Comparison of ENCODE assay signal across 26 cellular contexts in the genomic region with DNA sequence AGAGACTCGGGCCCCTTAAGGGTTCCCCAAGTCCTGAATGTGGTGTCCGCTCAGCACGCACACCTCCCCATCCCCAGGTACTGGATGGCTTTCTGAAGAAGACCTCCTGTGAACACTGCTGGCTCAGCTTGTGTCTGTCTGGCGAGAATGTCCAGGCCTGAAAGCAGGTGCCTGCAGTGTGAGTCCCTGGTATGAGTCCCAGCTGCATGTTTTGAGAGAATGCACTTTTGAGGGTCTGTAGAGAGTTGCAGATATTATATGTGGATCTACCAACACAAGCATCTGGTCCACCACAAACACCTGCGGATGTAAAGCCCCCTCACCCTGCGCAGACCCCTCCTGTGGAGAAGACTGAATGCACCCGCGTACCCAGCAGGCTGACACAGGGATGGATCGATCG.
"Had no signal": no experiment of that assay in that cellular context is flagged by ENCODE, and none has a peak within 500 bp of the region (broad histone marks: within the 10 kb centered on the region; RNA-seq: fewer than 3 reads in every experiment).

No MANE protein-coding gene starts in this region.

- H3K4me3 ChIP-seq: ascending aorta, SJCRH30, SK-N-MC had no signal

- H3K27me3 ChIP-seq: ascending aorta had no signal

- H3K9me3 ChIP-seq: ascending aorta, SJCRH30 had no signal

- ATAC-seq: activated CD8-positive, alpha-beta T cell treated with anti-CD3 and anti-CD28 coated beads for 36 hours; Panc1 had no signal

- H3K4me1 ChIP-seq: ascending aorta, SJCRH30 had no signal

- DNase-seq: activated CD4-positive, alpha-beta T cell treated with anti-CD3 and anti-CD28 coated beads, Interleukin-2, amount 10 ng/mL, durations not matched to agents 24 days and 14 days; activated CD4-positive, alpha-beta T cell treated with anti-CD3 and anti-CD28 coated beads, Interleukin-2, amount 50 U/mL, for 4 hours; activated CD8-positive, alpha-beta T cell treated with anti-CD3 and anti-CD28 coated beads for 36 hours; activated gamma-delta T cell; activated naive CD4-positive, alpha-beta T cell treated with Interleukin-2 at 50 U/mL for 16 hours; activated naive CD8-positive, alpha-beta T cell treated with anti-CD3 and anti-CD28 coated beads, Interleukin-2, amount 10 ng/mL, durations not matched to agents 7 days and 5 days; activated T-cell treated with anti-CD3 and anti-CD28 coated beads, Interleukin-2, amount 50 U/mL, for 1 hour; amygdala; caudate nucleus; cerebellar nuclear complex; MM.1S; MV-4-11; NCI-H1417; NCI-H146; NCI-H187; NCI-H2029 treated with DMSO at 0.1 percent for 48 hours; NCI-H2107; NCI-H510A; NCI-H526; NCI-H748 treated with DMSO at 0.1 percent for 48 hours; NK-92 treated with Interleukin-12 subunit alpha and Interleukin-12 subunit beta, amount 100 ng/mL, for 24 hours; SHP77 had no signal

- H3K36me3 ChIP-seq: ascending aorta, SJCRH30 had no signal

- H3K27ac ChIP-seq: ascending aorta, SJCRH30, SK-N-MC had no signal
